ENCODE assay signal across 26 cellular contexts in the genomic region with DNA sequence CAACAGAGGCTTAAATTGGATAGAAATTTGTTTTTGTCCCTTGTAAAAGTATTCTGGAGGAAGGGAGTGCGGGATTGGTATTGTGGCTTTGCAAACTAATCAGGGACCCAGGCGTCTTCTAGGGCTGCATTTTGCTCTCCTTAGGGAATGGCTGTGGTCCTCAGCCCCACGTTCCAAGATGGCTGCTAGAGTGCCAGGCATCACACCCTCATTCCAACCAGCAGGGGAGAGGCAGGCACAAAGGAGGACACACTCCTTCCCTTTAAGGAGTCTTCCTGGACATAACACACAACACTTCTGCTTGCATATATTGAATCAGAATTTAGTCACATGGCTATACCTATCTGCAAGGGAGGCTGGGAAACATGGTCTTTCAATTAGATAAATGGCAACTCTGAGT.
"Had no signal": no experiment of that assay in that cellular context is flagged by ENCODE, and none has a peak within 500 bp of the region (broad histone marks: within the 10 kb centered on the region; RNA-seq: fewer than 3 reads in every experiment).

No MANE protein-coding gene starts in this region.

- H3K9ac ChIP-seq: neural progenitor cell, parathyroid adenoma had no signal

- H3K36me3 Mint-ChIP-seq: neural progenitor cell; stimulated activated effector memory CD8-positive, alpha-beta T cell treated with anti-CD3 and anti-CD28 coated beads, Interleukin-12 subunit alpha, Interleukin-12 subunit beta, amount 100 ng/mL, for 72 hours had no signal

- H3K9me3 Mint-ChIP-seq: nephron; neural progenitor cell; stimulated activated effector memory CD8-positive, alpha-beta T cell treated with anti-CD3 and anti-CD28 coated beads, Interleukin-12 subunit alpha, Interleukin-12 subunit beta, amount 100 ng/mL, for 72 hours; stimulated activated naive CD8-positive, alpha-beta T cell treated with anti-CD3 and anti-CD28 coated beads, Interleukin-15, Interleukin-2, amounts not matched to agents 100 ng/mL and 50 ng/mL, for 24 hours had no signal

- H3K27ac ChIP-seq: neural progenitor cell, ovary, parathyroid adenoma, psoas muscle, right lobe of liver, sigmoid colon, stomach, thoracic aorta, thyroid gland, tibial nerve, upper lobe of left lung, vagina had no signal

- H3K4me3 Mint-ChIP-seq: nephron; neural progenitor cell; stimulated activated effector memory CD8-positive, alpha-beta T cell treated with anti-CD3 and anti-CD28 coated beads, Interleukin-12 subunit alpha, Interleukin-12 subunit beta, amount 100 ng/mL, for 72 hours; stimulated activated naive B cell treated with anti-CD40 and anti-IgM and Interleukin-4, amounts not matched to agents 10 μg/mL and 1 μg/mL and 100 μg/mL, for 72 hours; stimulated activated naive CD8-positive, alpha-beta T cell treated with anti-CD3 and anti-CD28 coated beads, Interleukin-15, Interleukin-2, amounts not matched to agents 100 ng/mL and 50 ng/mL, for 24 hours had no signal

- H3K27me3 Mint-ChIP-seq: stimulated activated naive CD8-positive, alpha-beta T cell treated with anti-CD3 and anti-CD28 coated beads, Interleukin-15, Interleukin-2, amounts not matched to agents 100 ng/mL and 50 ng/mL, for 24 hours had no signal

- H3K36me3 ChIP-seq: neural progenitor cell, ovary, right lobe of liver, sigmoid colon, stomach, thoracic aorta, thyroid gland, tibial nerve, upper lobe of left lung, vagina had no signal

- H3K27ac Mint-ChIP-seq: nephron; neural progenitor cell; progenitor cell of endocrine pancreas; stimulated activated effector memory CD8-positive, alpha-beta T cell treated with anti-CD3 and anti-CD28 coated beads, Interleukin-12 subunit alpha, Interleukin-12 subunit beta, amount 100 ng/mL, for 72 hours; stimulated activated naive B cell treated with anti-CD40 and anti-IgM and Interleukin-4, amounts not matched to agents 10 μg/mL and 1 μg/mL and 100 μg/mL, for 72 hours; stimulated activated naive CD8-positive, alpha-beta T cell treated with anti-CD3 and anti-CD28 coated beads, Interleukin-15, Interleukin-2, amounts not matched to agents 100 ng/mL and 50 ng/mL, for 24 hours had no signal

- H3K27me3 ChIP-seq: neural progenitor cell, ovary, right lobe of liver, sigmoid colon, stomach, thyroid gland, tibial nerve, upper lobe of left lung, vagina had no signal

- H3K4me1 Mint-ChIP-seq: stimulated activated effector memory CD8-positive, alpha-beta T cell treated with anti-CD3 and anti-CD28 coated beads, Interleukin-12 subunit alpha, Interleukin-12 subunit beta, amount 100 ng/mL, for 72 hours had no signal

- H3K4me3 ChIP-seq: neural progenitor cell, ovary, psoas muscle, right lobe of liver, sigmoid colon, stomach, thoracic aorta, thyroid gland, tibial nerve, upper lobe of left lung, vagina had no signal

- H3K9me3 ChIP-seq: ovary, psoas muscle, right lobe of liver, sigmoid colon, stomach, thoracic aorta, tibial nerve, upper lobe of left lung, vagina had no signal

- H3K4me1 ChIP-seq: neural progenitor cell, parathyroid adenoma, psoas muscle, right lobe of liver, sigmoid colon, stomach, upper lobe of left lung, vagina had no signal

- DNase-seq: occipital lobe; ovary; psoas muscle; right cardiac atrium; right lobe of liver; sigmoid colon; small intestine; stimulated activated CD4-positive, alpha-beta T cell treated with anti-CD3 and anti-CD28 coated beads, Interleukin-15, amount 100 ng/mL, for 24 hours; stimulated activated CD4-positive, alpha-beta T cell treated with anti-CD3 and anti-CD28 coated beads, Interleukin-2, amount 100 ng/mL, for 24 hours; stimulated activated CD4-positive, alpha-beta T cell treated with anti-CD3 and anti-CD28 coated beads, Interleukin-2, amount 100 ng/mL, for 48 hours; stimulated activated CD4-positive, alpha-beta T cell treated with anti-CD3 and anti-CD28 coated beads, Interleukin-4, amount 100 ng/mL, for 24 hours; stimulated activated naive B cell treated with anti-CD40 and anti-IgM and Interleukin-4, amounts not matched to agents 10 μg/mL and 1 μg/mL and 100 μg/mL, for 72 hours; stimulated activated naive CD4-positive, alpha-beta T cell treated with Interleukin-2 at 50 U/mL for 16 hours; stomach; thyroid gland; trophoblast cell; upper lobe of left lung had no signal
